1 cellular context compared by ENCODE assay signal in the genomic region with DNA sequence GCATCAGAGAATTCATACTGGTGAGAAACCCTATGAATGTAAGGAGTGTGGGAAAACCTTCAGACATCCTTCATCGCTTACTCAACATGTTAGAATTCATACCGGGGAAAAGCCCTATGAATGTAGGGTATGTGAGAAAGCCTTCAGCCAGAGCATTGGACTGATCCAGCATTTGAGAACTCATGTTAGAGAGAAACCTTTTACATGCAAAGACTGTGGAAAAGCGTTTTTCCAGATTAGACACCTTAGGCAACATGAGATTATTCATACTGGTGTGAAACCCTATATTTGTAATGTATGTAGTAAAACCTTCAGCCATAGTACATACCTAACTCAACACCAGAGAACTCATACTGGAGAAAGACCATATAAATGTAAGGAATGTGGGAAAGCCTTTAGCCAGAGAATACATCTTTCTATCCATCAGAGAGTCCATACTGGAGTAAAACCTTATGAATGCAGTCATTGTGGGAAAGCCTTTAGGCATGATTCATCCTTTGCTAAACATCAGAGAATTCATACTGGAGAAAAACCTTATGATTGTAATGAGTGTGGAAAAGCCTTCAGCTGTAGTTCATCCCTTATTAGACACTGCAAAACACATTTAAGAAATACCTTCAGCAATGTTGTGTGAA.
TF ChIP-seq lines count a peak whose summit lies in the region.

No MANE protein-coding gene starts in this region.

TF ChIP-seq in K562, 482 proteins besides CTCF, POLR2A, EP300 and RAD21 (continued from another document):
- 0 out of 2 replicates have a peak, but pooled peaks have one; percentile 71 for TF ChIP-seq MTA3 (IDR thresholded peaks at IDR 0.05; ENCODE audit: borderline replicate concordance)
- no peak for TF ChIP-seq BRD9 (IDR thresholded peaks at IDR 0.05; ENCODE audit: low read depth, partially characterized antibody)
- TF ChIP-seq KAT2B (IDR thresholded peaks at IDR 0.05; ENCODE audit: low read depth, low read length) = no peak
- no peak for TF ChIP-seq RAD51 (IDR thresholded peaks at IDR 0.05; ENCODE audit: borderline replicate concordance, low read depth)
- TF ChIP-seq CBX3 (IDR thresholded peaks at IDR 0.05; ENCODE audit: borderline replicate concordance in 1 of 2, low read length in 2 of 2) = peak in 1 of 2 experiments; percentile 90; a peak in 1 of 3 replicates
- no peak for TF ChIP-seq FOXA3 (CRISPR knock-in tag; conservative IDR thresholded peaks at IDR 0.05 in 1 of 2, IDR thresholded peaks at IDR 0.05 in 1 of 2)
- TF ChIP-seq FOS (IDR thresholded peaks at IDR 0.05; ENCODE audit: extremely low read depth, insufficient read length) = no peak
- peak; percentile 17; the same call in 1 of the 2 replicates for TF ChIP-seq JUN (IDR thresholded peaks at IDR 0.05; ENCODE audit: borderline replicate concordance, low read depth, low read length)
- no peak for TF ChIP-seq JUN (CRISPR knock-in tag; IDR thresholded peaks at IDR 0.05; ENCODE audit: borderline replicate concordance)
- TF ChIP-seq BCOR (IDR thresholded peaks at IDR 0.05) = no peak
- TF ChIP-seq PCBP2 (IDR thresholded peaks at IDR 0.05; ENCODE audit: low read depth, low read length, poor library complexity, severe bottlenecking) = no peak
- TF ChIP-seq ZNF75A (CRISPR knock-in tag; IDR thresholded peaks at IDR 0.05) = peak; percentile 88
- TF ChIP-seq, protein P1, sequence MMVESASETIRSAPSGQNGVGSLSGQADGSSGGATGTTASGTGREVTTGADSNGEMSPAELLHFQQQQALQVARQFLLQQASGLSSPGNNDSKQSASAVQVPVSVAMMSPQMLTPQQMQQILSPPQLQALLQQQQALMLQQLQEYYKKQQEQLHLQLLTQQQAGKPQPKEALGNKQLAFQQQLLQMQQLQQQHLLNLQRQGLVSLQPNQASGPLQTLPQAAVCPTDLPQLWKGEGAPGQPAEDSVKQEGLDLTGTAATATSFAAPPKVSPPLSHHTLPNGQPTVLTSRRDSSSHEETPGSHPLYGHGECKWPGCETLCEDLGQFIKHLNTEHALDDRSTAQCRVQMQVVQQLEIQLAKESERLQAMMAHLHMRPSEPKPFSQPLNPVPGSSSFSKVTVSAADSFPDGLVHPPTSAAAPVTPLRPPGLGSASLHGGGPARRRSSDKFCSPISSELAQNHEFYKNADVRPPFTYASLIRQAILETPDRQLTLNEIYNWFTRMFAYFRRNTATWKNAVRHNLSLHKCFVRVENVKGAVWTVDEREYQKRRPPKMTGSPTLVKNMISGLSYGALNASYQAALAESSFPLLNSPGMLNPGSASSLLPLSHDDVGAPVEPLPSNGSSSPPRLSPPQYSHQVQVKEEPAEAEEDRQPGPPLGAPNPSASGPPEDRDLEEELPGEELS (CRISPR knock-in tag; IDR thresholded peaks at IDR 0.05; ENCODE audit: borderline replicate concordance) = no peak
- TF ChIP-seq, protein P2, sequence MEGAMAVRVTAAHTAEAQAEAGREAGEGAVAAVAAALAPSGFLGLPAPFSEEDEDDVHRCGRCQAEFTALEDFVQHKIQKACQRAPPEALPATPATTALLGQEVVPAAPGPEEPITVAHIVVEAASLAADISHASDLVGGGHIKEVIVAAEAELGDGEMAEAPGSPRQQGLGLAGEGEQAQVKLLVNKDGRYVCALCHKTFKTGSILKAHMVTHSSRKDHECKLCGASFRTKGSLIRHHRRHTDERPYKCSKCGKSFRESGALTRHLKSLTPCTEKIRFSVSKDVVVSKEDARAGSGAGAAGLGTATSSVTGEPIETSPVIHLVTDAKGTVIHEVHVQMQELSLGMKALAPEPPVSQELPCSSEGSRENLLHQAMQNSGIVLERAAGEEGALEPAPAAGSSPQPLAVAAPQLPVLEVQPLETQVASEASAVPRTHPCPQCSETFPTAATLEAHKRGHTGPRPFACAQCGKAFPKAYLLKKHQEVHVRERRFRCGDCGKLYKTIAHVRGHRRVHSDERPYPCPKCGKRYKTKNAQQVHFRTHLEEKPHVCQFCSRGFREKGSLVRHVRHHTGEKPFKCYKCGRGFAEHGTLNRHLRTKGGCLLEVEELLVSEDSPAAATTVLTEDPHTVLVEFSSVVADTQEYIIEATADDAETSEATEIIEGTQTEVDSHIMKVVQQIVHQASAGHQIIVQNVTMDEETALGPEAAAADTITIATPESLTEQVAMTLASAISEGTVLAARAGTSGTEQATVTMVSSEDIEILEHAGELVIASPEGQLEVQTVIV (CRISPR knock-in tag; IDR thresholded peaks at IDR 0.05; ENCODE audit: borderline replicate concordance) = no peak
- no peak for TF ChIP-seq ZNF431 (CRISPR knock-in tag; IDR thresholded peaks at IDR 0.05)
- peak; percentile 63; the same call in 1 of the 2 replicates for TF ChIP-seq SOX6 (IDR thresholded peaks at IDR 0.05)
- peak; percentile 100 for TF ChIP-seq ZNF274 (IDR thresholded peaks at IDR 0.05; ENCODE audit: borderline replicate concordance, low read depth, low read length)
- TF ChIP-seq ZKSCAN3 (CRISPR knock-in tag; IDR thresholded peaks at IDR 0.05) = no peak
- TF ChIP-seq GTF2E2 (tag; IDR thresholded peaks at IDR 0.05) = no peak
- TF ChIP-seq NR2C1 (IDR thresholded peaks at IDR 0.05) = 0 out of 2 replicates have a peak, but pooled peaks have one; percentile 13
- TF ChIP-seq NR2C1 (tag; IDR thresholded peaks at IDR 0.05) = no peak
- TF ChIP-seq FOXJ3 (CRISPR knock-in tag; IDR thresholded peaks at IDR 0.05) = no peak
- no peak for TF ChIP-seq SRSF3 (IDR thresholded peaks at IDR 0.05; ENCODE audit: insufficient read depth, low read length)
- TF ChIP-seq CHD2 (IDR thresholded peaks at IDR 0.05; ENCODE audit: low read depth, low read length) = no peak
- no peak for TF ChIP-seq GABPA (tag; conservative IDR thresholded peaks at IDR 0.05; ENCODE audit: low read depth)
- no peak for TF ChIP-seq SMARCA5 (IDR thresholded peaks at IDR 0.05)
- no peak for TF ChIP-seq ZNF134 (CRISPR knock-in tag; conservative IDR thresholded peaks at IDR 0.05)
- no peak for TF ChIP-seq NFE2 (IDR thresholded peaks at IDR 0.05; ENCODE audit: low read depth)
- TF ChIP-seq, protein P3, sequence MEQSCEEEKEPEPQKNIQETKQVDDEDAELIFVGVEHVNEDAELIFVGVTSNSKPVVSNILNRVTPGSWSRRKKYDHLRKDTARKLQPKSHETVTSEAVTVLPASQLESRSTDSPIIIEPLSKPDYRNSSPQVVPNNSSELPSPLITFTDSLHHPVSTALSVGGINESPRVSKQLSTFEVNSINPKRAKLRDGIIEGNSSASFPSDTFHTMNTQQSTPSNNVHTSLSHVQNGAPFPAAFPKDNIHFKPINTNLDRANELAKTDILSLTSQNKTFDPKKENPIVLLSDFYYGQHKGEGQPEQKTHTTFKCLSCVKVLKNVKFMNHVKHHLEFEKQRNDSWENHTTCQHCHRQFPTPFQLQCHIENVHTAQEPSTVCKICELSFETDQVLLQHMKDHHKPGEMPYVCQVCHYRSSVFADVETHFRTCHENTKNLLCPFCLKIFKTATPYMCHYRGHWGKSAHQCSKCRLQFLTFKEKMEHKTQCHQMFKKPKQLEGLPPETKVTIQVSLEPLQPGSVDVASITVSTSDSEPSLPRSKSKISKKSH (CRISPR knock-in tag; IDR thresholded peaks at IDR 0.05) = peak; percentile 15; the same call in 1 of the 2 replicates
- no peak for TF ChIP-seq ZNF232 (CRISPR knock-in tag; IDR thresholded peaks at IDR 0.05)
